In the genomic region with DNA sequence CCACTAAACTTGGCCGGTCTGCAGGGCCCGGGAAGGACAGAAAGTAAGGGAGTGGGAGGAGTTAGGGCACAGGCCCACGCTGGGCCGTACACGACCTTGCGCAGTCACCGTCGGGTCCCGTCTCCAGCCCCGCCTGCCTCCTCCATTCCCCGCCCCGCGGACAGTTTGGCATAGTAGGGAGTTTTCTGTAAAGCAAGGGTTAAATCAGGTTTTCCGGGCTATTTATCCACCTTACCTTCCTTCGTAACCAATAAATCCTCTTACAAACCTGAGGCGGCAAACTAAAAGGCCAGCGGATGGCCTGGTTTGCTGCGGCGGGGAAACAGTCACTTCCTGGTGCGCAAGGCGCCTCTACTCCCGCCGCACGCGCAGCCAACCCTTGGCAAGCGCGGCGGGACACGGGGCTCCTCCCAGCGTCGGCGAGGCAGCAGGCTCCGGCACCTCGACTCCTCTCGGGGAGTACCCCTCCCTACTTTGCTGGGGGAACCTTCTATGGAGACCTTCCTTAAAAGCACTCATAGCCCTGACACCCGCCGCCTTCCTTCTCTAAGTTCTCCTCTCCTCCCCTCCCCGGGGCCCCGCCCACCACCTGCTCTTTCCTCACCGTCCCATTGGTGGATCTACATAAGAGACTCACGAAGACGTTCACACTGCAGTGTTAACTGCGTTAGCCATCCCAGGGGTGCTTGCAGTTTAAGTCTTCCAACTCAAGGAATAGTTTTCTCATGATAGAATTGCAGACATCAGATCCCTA, we compare ENCODE assay signal across 8 cellular contexts. TPM values are rescaled to one million over a fixed set of nuclear protein-coding genes. Genes with fewer than 3 reads are reported as not detected.
A peak's percentile ranks its signal among the peaks of the same experiment; 100 is the strongest.
DNase-seq lines count a peak whose midpoint lies in the region; ATAC-seq and TF ChIP-seq lines count a peak whose summit lies in the region.

A gene with protein sequence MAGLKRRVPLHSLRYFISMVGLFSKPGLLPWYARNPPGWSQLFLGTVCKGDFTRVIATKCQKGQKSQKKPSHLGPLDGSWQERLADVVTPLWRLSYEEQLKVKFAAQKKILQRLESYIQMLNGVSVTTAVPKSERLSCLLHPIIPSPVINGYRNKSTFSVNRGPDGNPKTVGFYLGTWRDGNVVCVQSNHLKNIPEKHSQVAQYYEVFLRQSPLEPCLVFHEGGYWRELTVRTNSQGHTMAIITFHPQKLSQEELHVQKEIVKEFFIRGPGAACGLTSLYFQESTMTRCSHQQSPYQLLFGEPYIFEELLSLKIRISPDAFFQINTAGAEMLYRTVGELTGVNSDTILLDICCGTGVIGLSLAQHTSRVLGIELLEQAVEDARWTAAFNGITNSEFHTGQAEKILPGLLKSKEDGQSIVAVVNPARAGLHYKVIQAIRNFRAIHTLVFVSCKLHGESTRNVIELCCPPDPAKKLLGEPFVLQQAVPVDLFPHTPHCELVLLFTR (minus strand): TSS at position 563 of the 754 bp plus-strand sequence. CDS start 9,822 bp downstream, outside the sequence.

- H3K4me3 ChIP-seq in AG09309 (ENCODE audit: control insufficient read depth, low read depth, low read length) (peak within 1 kb of the TSS; percentile 59), kidney epithelial cell (ENCODE audit: low read depth, low read length) (peak within 1 kb of the TSS; percentile 58)

- TF ChIP-seq CTCF in AG09309 (IDR thresholded peaks at IDR 0.05; ENCODE audit: control insufficient read depth, insufficient read depth, low read depth, low read length, missing control alignments) (no peak), kidney epithelial cell (IDR thresholded peaks at IDR 0.05; ENCODE audit: insufficient read depth, low read length, poor library complexity, severe bottlenecking) (no peak)

- H3K4me3 Mint-ChIP-seq in central memory CD8-positive, alpha-beta T cell: peak within 1 kb of the TSS; percentile 82

- no peaks in the 10 kb centered on the region for H3K36me3 ChIP-seq in kidney epithelial cell (ENCODE audit: control insufficient read depth, insufficient read depth, low read length)

- peak within 1 kb of the TSS; percentile 90 for H3K27ac Mint-ChIP-seq in central memory CD8-positive, alpha-beta T cell (ENCODE audit: low read depth)

- ATAC-seq in GM18907 (IDR thresholded peaks at IDR 0.05; ENCODE audit: unreplicated experiment) (peak; percentile 96), HG03139 (IDR thresholded peaks at IDR 0.05; ENCODE audit: unreplicated experiment) (peak; percentile 94)
- ATAC-seq in central memory CD8-positive, alpha-beta T cell (replicated peaks; ENCODE audit: extremely low read depth, poor library complexity, severe bottlenecking): peak; percentile 88

- peaks cover 1% of the 10 kb centered on the region for H3K36me3 Mint-ChIP-seq in central memory CD8-positive, alpha-beta T cell (ENCODE audit: insufficient read depth)

- DNase-seq in AG09309 (ENCODE audit: low read depth) (no peak), NCI-H2227 treated with DMSO at 0.1 percent for 48 hours (lab: John Stamatoyannopoulos, UW) (peak; percentile 92), kidney epithelial cell (ENCODE audit: low read depth) (no peak)
- DNase-seq in activated CD4-positive, CD25-positive, alpha-beta regulatory T cell treated with anti-CD3 and anti-CD28 coated beads, Interleukin-2, amount 50 U/mL, for 16 hours (ENCODE audit: low read depth, low spot score): peak; percentile 60
- peak; percentile 41 to 61 for DNase-seq in central memory CD8-positive, alpha-beta T cell (ENCODE audit: low spot score in 2 of 2)
- peak; percentile 86 for DNase-seq in stimulated activated CD4-positive, alpha-beta T cell treated with anti-CD3 and anti-CD28 coated beads, Interleukin-15, amount 100 ng/mL, for 24 hours

- H3K9me3 Mint-ChIP-seq in central memory CD8-positive, alpha-beta T cell: no peaks in the 10 kb centered on the region

- H3K27me3 ChIP-seq in kidney epithelial cell (ENCODE audit: control insufficient read depth, insufficient read depth, low read length): no peaks in the 10 kb centered on the region

- peaks cover 14% of the 10 kb centered on the region for H3K4me1 Mint-ChIP-seq in central memory CD8-positive, alpha-beta T cell

- no peaks in the 10 kb centered on the region for H3K27me3 Mint-ChIP-seq in central memory CD8-positive, alpha-beta T cell

RNA-seq across cellular contexts. Expression of the gene that starts here (rescaled TPM):
- 14.2 and 20.2 TPM in 2 replicates for total RNA-seq in kidney epithelial cell

Comparison
In these comparisons a context has a peak if more than half of its experiments do, and no peak if none do; other contexts are left out.
1. DNase-seq: peak in NCI-H2227 treated with DMSO at 0.1 percent for 48 hours (single experiment), activated CD4-positive, CD25-positive, alpha-beta regulatory T cell treated with anti-CD3 and anti-CD28 coated beads, Interleukin-2, amount 50 U/mL, for 16 hours (single experiment), central memory CD8-positive, alpha-beta T cell (2 of 2) and stimulated activated CD4-positive, alpha-beta T cell treated with anti-CD3 and anti-CD28 coated beads, Interleukin-15, amount 100 ng/mL, for 24 hours (single experiment); none in AG09309 (single experiment) and kidney epithelial cell (single experiment).
2. Peak in every context shown above with its lines, with median percentiles within 50 percentile points of each other: ATAC-seq.